ENCODE assay signal across 1 cellular context in genomic region chr1:244447552-244447951, GRCh38.
TF ChIP-seq lines count a peak whose summit lies in the region.

No MANE protein-coding gene starts in this region.

TF ChIP-seq in GM12878, 131 proteins besides CTCF, POLR2A, EP300 and RAD21:
- no peak for TF ChIP-seq NFYA (IDR thresholded peaks at IDR 0.05; ENCODE audit: borderline replicate concordance, low read depth, low read length)
- no peak for TF ChIP-seq IKZF1 (conservative IDR thresholded peaks at IDR 0.05)
- TF ChIP-seq LARP7 (IDR thresholded peaks at IDR 0.05) = no peak
- no peak for TF ChIP-seq ZBED1 (IDR thresholded peaks at IDR 0.05; ENCODE audit: borderline replicate concordance)
- TF ChIP-seq NR2C2 (IDR thresholded peaks at IDR 0.05; ENCODE audit: borderline replicate concordance, control insufficient read depth, insufficient read length, low read depth) = no peak
- TF ChIP-seq SKIL (IDR thresholded peaks at IDR 0.05; ENCODE audit: low read depth, poor library complexity, severe bottlenecking) = no peak
- TF ChIP-seq ATF2 (IDR thresholded peaks at IDR 0.05; ENCODE audit: low read length) = no peak
- TF ChIP-seq IKZF2 (IDR thresholded peaks at IDR 0.05) = no peak
- no peak for TF ChIP-seq MYC (IDR thresholded peaks at IDR 0.05; ENCODE audit: insufficient read depth, insufficient read length, insufficient replicate concordance, low read length, severe bottlenecking)
- TF ChIP-seq SREBF2 (IDR thresholded peaks at IDR 0.05; ENCODE audit: low read length) = no peak
- no peak for TF ChIP-seq STAT1 (conservative IDR thresholded peaks at IDR 0.05)
- no peak for TF ChIP-seq HDAC2 (IDR thresholded peaks at IDR 0.05)
- no peak for TF ChIP-seq SUZ12 (IDR thresholded peaks at IDR 0.05; ENCODE audit: unreplicated experiment)
- TF ChIP-seq SP1 (IDR thresholded peaks at IDR 0.05; ENCODE audit: low read depth, low read length) = no peak
